Comparison of ENCODE assay signal across 8 cellular contexts in the genomic region with DNA sequence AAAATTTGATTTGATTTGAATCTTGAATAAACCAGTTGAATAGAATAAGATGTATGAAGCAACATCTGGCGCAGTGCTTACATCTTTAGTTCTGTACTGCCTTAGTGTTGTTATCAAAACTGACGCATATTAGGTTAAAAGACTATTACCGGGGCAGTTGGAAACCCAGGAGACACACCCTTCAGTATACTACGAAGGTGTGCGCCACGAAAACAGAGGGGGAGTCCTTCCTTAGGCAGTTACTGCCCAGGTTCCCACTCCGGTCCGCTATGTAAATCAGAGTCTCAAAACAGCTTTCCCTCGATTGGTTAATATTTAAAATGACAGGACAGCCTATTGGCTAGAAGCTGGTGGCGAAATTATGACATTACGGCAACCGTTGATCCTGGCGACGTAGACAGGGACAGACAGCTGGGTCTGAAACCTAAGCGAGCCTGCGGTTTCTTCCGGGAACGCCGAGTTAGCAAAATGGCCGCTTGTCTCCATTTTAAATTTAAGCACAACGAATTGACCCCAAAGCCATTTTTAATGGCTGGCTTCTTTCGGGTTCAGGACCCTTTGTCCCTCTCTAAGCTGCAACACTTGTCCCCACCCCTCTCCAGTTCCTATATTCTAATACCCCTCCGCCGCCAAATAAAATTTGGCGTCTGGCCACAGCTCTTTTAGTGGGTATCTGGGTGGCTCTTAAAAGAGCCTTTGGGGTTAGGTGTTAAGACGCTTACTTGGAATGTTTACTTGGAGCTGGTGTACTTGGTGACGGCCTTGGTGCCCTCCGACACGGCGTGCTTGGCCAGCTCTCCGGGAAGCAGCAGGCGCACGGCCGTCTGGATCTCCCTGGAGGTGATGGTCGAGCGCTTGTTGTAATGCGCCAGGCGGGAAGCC. TPM values are rescaled to one million over a fixed set of nuclear protein-coding genes. Genes with fewer than 3 reads are reported as not detected.
A peak's percentile ranks its signal among the peaks of the same experiment; 100 is the strongest.
DNase-seq lines count a peak whose midpoint lies in the region; ATAC-seq and TF ChIP-seq lines count a peak whose summit lies in the region.

No MANE protein-coding gene starts in this region.

- no peaks in the 10 kb centered on the region for H3K27me3 ChIP-seq in left lung

- H3K4me3 ChIP-seq in left lung: peak overlapping the region; percentile 74 to 75

- TF ChIP-seq CTCF in C4-2B (conservative IDR thresholded peaks at IDR 0.05): no peak
- no peak for TF ChIP-seq CTCF in left lung (IDR thresholded peaks at IDR 0.05)

- peak; percentile 43 for ATAC-seq in GM19372 (IDR thresholded peaks at IDR 0.05; ENCODE audit: low read depth, unreplicated experiment)
- peak; percentile 26 for ATAC-seq in HG03558 (IDR thresholded peaks at IDR 0.05; ENCODE audit: extremely low read depth, unreplicated experiment)
- ATAC-seq in left lung: peak; percentile 79

- H3K27ac ChIP-seq in C4-2B (peak overlapping the region; percentile 100), left lung (peak overlapping the region; percentile 96 to 99)

- peaks cover 8 to 24% of the 10 kb centered on the region in 2 donors for H3K4me1 ChIP-seq in left lung

- peak; percentile 99 for DNase-seq in NCI-H748 treated with DMSO at 0.1 percent for 48 hours (lab: John Stamatoyannopoulos, UW)
- DNase-seq in activated CD4-positive, alpha-beta T cell treated with anti-CD3 and anti-CD28 coated beads, Interleukin-2, amount 50 U/mL, for 4 hours: peak; percentile 92 to 94
- peak; percentile 98 for DNase-seq in dermis blood vessel endothelial cell
- DNase-seq in left lung: peak; percentile 86 to 95
- DNase-seq in stimulated activated CD4-positive, alpha-beta T cell treated with anti-CD3 and anti-CD28 coated beads, Interleukin-2, amount 100 ng/mL, for 4 hours (ENCODE audit: low read depth): peak; percentile 94

- intact Hi-C loops in left lung (cut with DNase I): no loop called here

- no peaks in the 10 kb centered on the region for H3K9me3 ChIP-seq in left lung

- peaks cover 0 to 4% of the 10 kb centered on the region in 2 donors for H3K36me3 ChIP-seq in left lung

RNA-seq across cellular contexts. Expression of a gene that starts 35.8 kb away (rescaled TPM):
- 2.2 and 6.2 TPM in 2 replicates for total RNA-seq in dermis blood vessel endothelial cell
- 10 to 100 TPM; 11.8 to 12.7 TPM for total RNA-seq in left lung

Comparison
In these comparisons a context has a peak if more than half of its experiments do, and no peak if none do; other contexts are left out.
1. Peak in every context shown above with its lines: DNase-seq, ATAC-seq, H3K4me3 ChIP-seq and H3K27ac ChIP-seq.
2. ATAC-seq: peak in every context shown above with its lines; median percentile 79 in left lung; 43 in GM19372; 26 in HG03558.